1 cellular context compared by ENCODE assay signal in genomic region chr7:123534383-123535260, GRCh38.
TF ChIP-seq lines count a peak whose summit lies in the region.

Gene IQUB (minus strand): TSS chr7:123534595. CDS start chr7:123512340, 22,255 bp downstream.

TF ChIP-seq in HepG2, 621 proteins besides CTCF, POLR2A, EP300 and RAD21 (continued from another document and continues in another):
- TF ChIP-seq, protein P1, sequence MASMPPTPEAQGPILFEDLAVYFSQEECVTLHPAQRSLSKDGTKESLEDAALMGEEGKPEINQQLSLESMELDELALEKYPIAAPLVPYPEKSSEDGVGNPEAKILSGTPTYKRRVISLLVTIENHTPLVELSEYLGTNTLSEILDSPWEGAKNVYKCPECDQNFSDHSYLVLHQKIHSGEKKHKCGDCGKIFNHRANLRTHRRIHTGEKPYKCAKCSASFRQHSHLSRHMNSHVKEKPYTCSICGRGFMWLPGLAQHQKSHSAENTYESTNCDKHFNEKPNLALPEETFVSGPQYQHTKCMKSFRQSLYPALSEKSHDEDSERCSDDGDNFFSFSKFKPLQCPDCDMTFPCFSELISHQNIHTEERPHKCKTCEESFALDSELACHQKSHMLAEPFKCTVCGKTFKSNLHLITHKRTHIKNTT (CRISPR knock-in tag; IDR thresholded peaks at IDR 0.05), result no peak
- TF ChIP-seq AKAP8 (CRISPR knock-in tag; IDR thresholded peaks at IDR 0.05) (no peak), ATF3 (CRISPR knock-in tag; IDR thresholded peaks at IDR 0.05) (no peak), ZNF558 (CRISPR knock-in tag; IDR thresholded peaks at IDR 0.05; ENCODE audit: borderline replicate concordance) (no peak), RBAK (CRISPR knock-in tag; IDR thresholded peaks at IDR 0.05) (no peak), LCORL (IDR thresholded peaks at IDR 0.05) (no peak), LCORL (CRISPR knock-in tag; IDR thresholded peaks at IDR 0.05) (no peak), ZNF766 (CRISPR knock-in tag; IDR thresholded peaks at IDR 0.05; ENCODE audit: borderline replicate concordance) (no peak), IRF9 (CRISPR knock-in tag; IDR thresholded peaks at IDR 0.05; ENCODE audit: borderline replicate concordance) (no peak), MTA3 (CRISPR knock-in tag; IDR thresholded peaks at IDR 0.05) (no peak), MBD4 (IDR thresholded peaks at IDR 0.05; ENCODE audit: borderline replicate concordance, low read length) (no peak), ZFP37 (CRISPR knock-in tag; IDR thresholded peaks at IDR 0.05; ENCODE audit: borderline replicate concordance) (no peak), ASH2L (IDR thresholded peaks at IDR 0.05; ENCODE audit: insufficient read length, low read depth, low read length) (peak; percentile 20), HIVEP1 (CRISPR knock-in tag; IDR thresholded peaks at IDR 0.05) (no peak), RBFOX2 (IDR thresholded peaks at IDR 0.05; ENCODE audit: low read depth, low read length) (no peak), E2F5 (CRISPR knock-in tag; conservative IDR thresholded peaks at IDR 0.05) (no peak), BRD4 (CRISPR knock-in tag; IDR thresholded peaks at IDR 0.05) (no peak), KLF12 (CRISPR knock-in tag; IDR thresholded peaks at IDR 0.05; ENCODE audit: borderline replicate concordance) (no peak), GTF2F1 (IDR thresholded peaks at IDR 0.05; ENCODE audit: low read length) (no peak), CREM (IDR thresholded peaks at IDR 0.05) (peak; percentile 21; the same call in 1 of the 2 replicates), CREM (CRISPR knock-in tag; IDR thresholded peaks at IDR 0.05) (no peak), SRSF9 (IDR thresholded peaks at IDR 0.05; ENCODE audit: borderline replicate concordance, insufficient read depth, low read depth, low read length, poor library complexity, severe bottlenecking) (no peak), SNRNP70 (IDR thresholded peaks at IDR 0.05; ENCODE audit: low read depth, low read length) (no peak), ZNF496 (CRISPR knock-in tag; IDR thresholded peaks at IDR 0.05; ENCODE audit: insufficient replicate concordance) (no peak), POLR2AphosphoS5 (IDR thresholded peaks at IDR 0.05; ENCODE audit: low read depth, low read length) (0 out of 2 replicates have a peak, but pooled peaks have one; percentile 43), AHR (CRISPR knock-in tag; IDR thresholded peaks at IDR 0.05) (no peak), ZNF510 (CRISPR knock-in tag; IDR thresholded peaks at IDR 0.05; ENCODE audit: low read depth) (no peak), SYNCRIP (IDR thresholded peaks at IDR 0.05; ENCODE audit: insufficient read depth, low read depth, low read length) (no peak), ISL2 (CRISPR knock-in tag; IDR thresholded peaks at IDR 0.05) (no peak), NFIB (CRISPR knock-in tag; IDR thresholded peaks at IDR 0.05; ENCODE audit: borderline replicate concordance) (no peak), ZSCAN9 (CRISPR knock-in tag; IDR thresholded peaks at IDR 0.05; ENCODE audit: borderline replicate concordance) (no peak), NR2F2 (IDR thresholded peaks at IDR 0.05; ENCODE audit: borderline replicate concordance, low read depth) (no peak), ZNF615 (CRISPR knock-in tag; IDR thresholded peaks at IDR 0.05; ENCODE audit: borderline replicate concordance) (no peak), PBX3 (CRISPR knock-in tag; IDR thresholded peaks at IDR 0.05; ENCODE audit: borderline replicate concordance) (no peak), ZNF710 (CRISPR knock-in tag; IDR thresholded peaks at IDR 0.05; ENCODE audit: borderline replicate concordance) (no peak), ZNF747 (CRISPR knock-in tag; IDR thresholded peaks at IDR 0.05; ENCODE audit: borderline replicate concordance) (no peak), ZNF703 (CRISPR knock-in tag; IDR thresholded peaks at IDR 0.05; ENCODE audit: borderline replicate concordance) (no peak), SIX1 (CRISPR knock-in tag; IDR thresholded peaks at IDR 0.05; ENCODE audit: borderline replicate concordance) (no peak), FOXO1 (CRISPR knock-in tag; IDR thresholded peaks at IDR 0.05) (no peak), MEIS2 (CRISPR knock-in tag; IDR thresholded peaks at IDR 0.05) (no peak), ZNF557 (CRISPR knock-in tag; IDR thresholded peaks at IDR 0.05) (no peak), RAD51 (IDR thresholded peaks at IDR 0.05; ENCODE audit: borderline replicate concordance) (no peak), CREBL2 (CRISPR knock-in tag; IDR thresholded peaks at IDR 0.05; ENCODE audit: borderline replicate concordance) (no peak), PAXIP1 (CRISPR knock-in tag; conservative IDR thresholded peaks at IDR 0.05) (no peak), ATM (IDR thresholded peaks at IDR 0.05; ENCODE audit: borderline replicate concordance) (no peak), TGIF2 (CRISPR knock-in tag; IDR thresholded peaks at IDR 0.05) (no peak), PTBP1 (IDR thresholded peaks at IDR 0.05; ENCODE audit: low read depth, low read length, poor library complexity, severe bottlenecking) (no peak), SP4 (CRISPR knock-in tag; IDR thresholded peaks at IDR 0.05) (peak; percentile 79), POGZ (CRISPR knock-in tag; IDR thresholded peaks at IDR 0.05) (no peak), ZNF530 (CRISPR knock-in tag; IDR thresholded peaks at IDR 0.05; ENCODE audit: low read depth) (no peak), ZNF574 (CRISPR knock-in tag; IDR thresholded peaks at IDR 0.05) (no peak), ZNF614 (CRISPR knock-in tag; IDR thresholded peaks at IDR 0.05; ENCODE audit: borderline replicate concordance) (no peak), NBN (conservative IDR thresholded peaks at IDR 0.05) (no peak), HNRNPLL (IDR thresholded peaks at IDR 0.05; ENCODE audit: low read depth, low read length, poor library complexity, severe bottlenecking) (no peak), SNAPC2 (CRISPR knock-in tag; IDR thresholded peaks at IDR 0.05) (no peak), HES4 (CRISPR knock-in tag; IDR thresholded peaks at IDR 0.05; ENCODE audit: borderline replicate concordance) (no peak), TEAD2 (CRISPR knock-in tag; IDR thresholded peaks at IDR 0.05) (no peak), NKX3-1 (CRISPR knock-in tag; IDR thresholded peaks at IDR 0.05) (no peak)
- TF ChIP-seq, protein P2, sequence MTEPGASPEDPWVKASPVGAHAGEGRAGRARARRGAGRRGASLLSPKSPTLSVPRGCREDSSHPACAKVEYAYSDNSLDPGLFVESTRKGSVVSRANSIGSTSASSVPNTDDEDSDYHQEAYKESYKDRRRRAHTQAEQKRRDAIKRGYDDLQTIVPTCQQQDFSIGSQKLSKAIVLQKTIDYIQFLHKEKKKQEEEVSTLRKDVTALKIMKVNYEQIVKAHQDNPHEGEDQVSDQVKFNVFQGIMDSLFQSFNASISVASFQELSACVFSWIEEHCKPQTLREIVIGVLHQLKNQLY (CRISPR knock-in tag; IDR thresholded peaks at IDR 0.05), result no peak
- TF ChIP-seq, protein P3, sequence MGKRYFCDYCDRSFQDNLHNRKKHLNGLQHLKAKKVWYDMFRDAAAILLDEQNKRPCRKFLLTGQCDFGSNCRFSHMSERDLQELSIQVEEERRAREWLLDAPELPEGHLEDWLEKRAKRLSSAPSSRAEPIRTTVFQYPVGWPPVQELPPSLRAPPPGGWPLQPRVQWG (CRISPR knock-in tag; IDR thresholded peaks at IDR 0.05; ENCODE audit: borderline replicate concordance, low read depth), result no peak
- TF ChIP-seq, protein P4, sequence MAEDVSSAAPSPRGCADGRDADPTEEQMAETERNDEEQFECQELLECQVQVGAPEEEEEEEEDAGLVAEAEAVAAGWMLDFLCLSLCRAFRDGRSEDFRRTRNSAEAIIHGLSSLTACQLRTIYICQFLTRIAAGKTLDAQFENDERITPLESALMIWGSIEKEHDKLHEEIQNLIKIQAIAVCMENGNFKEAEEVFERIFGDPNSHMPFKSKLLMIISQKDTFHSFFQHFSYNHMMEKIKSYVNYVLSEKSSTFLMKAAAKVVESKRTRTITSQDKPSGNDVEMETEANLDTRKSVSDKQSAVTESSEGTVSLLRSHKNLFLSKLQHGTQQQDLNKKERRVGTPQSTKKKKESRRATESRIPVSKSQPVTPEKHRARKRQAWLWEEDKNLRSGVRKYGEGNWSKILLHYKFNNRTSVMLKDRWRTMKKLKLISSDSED (CRISPR knock-in tag; IDR thresholded peaks at IDR 0.05), result no peak
